In genomic region chr5:151772029-151772867, GRCh38 we compare ENCODE assay signal across 8 cellular contexts. TPM values are rescaled to one million over a fixed set of nuclear protein-coding genes. Genes with fewer than 3 reads are reported as not detected.
DNase-seq lines count a peak whose midpoint lies in the region; ATAC-seq and TF ChIP-seq lines count a peak whose summit lies in the region.

No MANE protein-coding gene starts in this region.

- POLR2A ChIA-PET in Panc1 (lab: Charles Lee) = interaction anchor here (0.6 kb wide), 1 partner anchor 129 kb away, joined by 3 read pairs; no protein-coding TSS in a partner anchor

- H3K36me3 ChIP-seq in Panc1 (ENCODE audit: control insufficient read depth, insufficient read depth, low read length) (peaks cover 9% of the 10 kb centered on the region), adipocyte (ENCODE audit: control insufficient read depth, insufficient read depth, low read length, severe bottlenecking) (peaks cover 6% of the 10 kb centered on the region)

- in situ Hi-C loops in Panc1 (cut with HindIII; ENCODE audit: low pct_unique_long_range_greater_than_20kb, low sequenced_read_pairs) = no loop called here

- CTCF ChIA-PET in Panc1 (lab: Charles Lee) = interaction anchor here (0.6 to 0.9 kb wide), 2 partner anchors 124 to 742 kb away, joined by 3 read pairs; no protein-coding TSS in a partner anchor

- H3K27ac ChIP-seq in C4-2B (peak overlapping the region; percentile 97), Panc1 (ENCODE audit: low read length) (peak overlapping the region; percentile 88)

- BruUV-seq in Panc1 (replicated peaks; lab: Mats Ljungman, UMichigan) = no TSS peak

- H3K9ac ChIP-seq in adipocyte (ENCODE audit: low read length) = peak overlapping the region; percentile 90

- no peak for DNase-seq in Panc1 (ENCODE audit: low read depth, low spot score)
- DNase-seq in adipocyte (ENCODE audit: low read depth) = peak; percentile 62
- DNase-seq in hepatic stellate cell (ENCODE audit: low spot score) = peak; percentile 30
- DNase-seq in retina = peak; percentile 88
- DNase-seq in KG1 (lab: John Stamatoyannopoulos, UW) = no peak
- DNase-seq in NCI-H510A treated with DMSO at 0.1 percent for 48 hours (lab: John Stamatoyannopoulos, UW) = no peak

- intact Hi-C loops in Panc1 (cut with micrococcal nuclease; ENCODE audit: unreplicated experiment) = no loop called here

- ATAC-seq in GM21390 (IDR thresholded peaks at IDR 0.05; ENCODE audit: unreplicated experiment) (peak; percentile 9), Panc1 (peak; percentile 36; the same call in 1 of the 2 replicates)

- H3K27me3 ChIP-seq in Panc1 (ENCODE audit: control insufficient read depth, insufficient read depth, low read length) = no peaks in the 10 kb centered on the region
- no peaks in the 10 kb centered on the region for H3K27me3 ChIP-seq in adipocyte (replicated peaks; ENCODE audit: control insufficient read depth, insufficient read depth, low read length)

- TF ChIP-seq CTCF in C4-2B (conservative IDR thresholded peaks at IDR 0.05) (no peak), Panc1 (IDR thresholded peaks at IDR 0.05) (no peak)

- H3K4me3 ChIP-seq in Panc1 (ENCODE audit: low read depth in 2 of 2, low read length in 2 of 2) (peak overlapping the region; percentile 92 to 97), adipocyte (ENCODE audit: low read length) (peak overlapping the region; percentile 96)

- H3K4me1 ChIP-seq in Panc1 (ENCODE audit: control insufficient read depth, insufficient read depth, low read length) (peaks cover 24% of the 10 kb centered on the region), adipocyte (ENCODE audit: control insufficient read depth, insufficient read depth, low read length) (peaks cover 38% of the 10 kb centered on the region)

- no peaks in the 10 kb centered on the region for H3K9me3 ChIP-seq in Panc1 (ENCODE audit: control insufficient read depth, insufficient read depth, low read depth, low read length)
- no peaks in the 10 kb centered on the region for H3K9me3 ChIP-seq in adipocyte (ENCODE audit: control insufficient read depth, low read length)

RNA-seq across cellular contexts. Expression of gene G3BP1, which starts 0.5 kb away (rescaled TPM):
- total RNA-seq in Panc1 (2021; ENCODE audit: unreplicated experiment) = 290 TPM
- 138 TPM for polyA plus RNA-seq in Panc1 (2012; ENCODE audit: insufficient read length)

RNA-seq across cellular contexts. Expression of gene ATOX1, which starts 13.8 kb away (rescaled TPM):
- 202 TPM for total RNA-seq in Panc1 (2021; ENCODE audit: unreplicated experiment)
- polyA plus RNA-seq in Panc1 (2012; ENCODE audit: insufficient read length) = 298 TPM

Comparison
In these comparisons a context has a peak if more than half of its experiments do, and no peak if none do; other contexts are left out.
1. DNase-seq: peak in adipocyte (single experiment), hepatic stellate cell (single experiment) and retina (single experiment); none in Panc1 (single experiment), KG1 (single experiment) and NCI-H510A treated with DMSO at 0.1 percent for 48 hours (single experiment).